ENCODE assay signal across 2 cellular contexts in the genomic region with DNA sequence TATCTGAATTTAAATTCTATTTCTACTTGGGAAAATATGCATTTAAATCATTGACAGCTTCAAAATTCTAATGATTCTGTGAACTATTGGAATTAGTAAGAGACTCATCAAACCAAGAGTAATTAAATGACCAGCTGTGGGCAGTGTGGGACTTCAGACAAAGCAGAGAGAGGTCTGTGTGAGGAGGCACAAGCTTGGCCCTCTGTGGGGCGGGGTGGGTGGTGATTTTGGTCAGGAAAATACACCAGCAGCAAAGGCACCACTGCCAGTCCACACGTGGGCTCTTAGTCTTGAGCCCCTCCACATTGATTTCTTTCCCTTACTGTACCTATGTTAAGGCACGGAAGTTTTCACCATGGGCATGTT.
TF ChIP-seq lines count a peak whose summit lies in the region.

No MANE protein-coding gene starts in this region.

TF ChIP-seq in GM12878, 131 proteins besides CTCF, POLR2A, EP300 and RAD21:
- TF ChIP-seq JUNB (IDR thresholded peaks at IDR 0.05) (peak; percentile 34; the same call in 1 of the 2 replicates), BCL11A (IDR thresholded peaks at IDR 0.05; ENCODE audit: low read depth, low read length) (0 out of 2 replicates have a peak, but pooled peaks have one; percentile 18), NFYA (IDR thresholded peaks at IDR 0.05; ENCODE audit: borderline replicate concordance, low read depth, low read length) (no peak), IKZF1 (conservative IDR thresholded peaks at IDR 0.05) (no peak)
TF ChIP-seq in GM12878: peak in this region for 2.

TF ChIP-seq in liver, 16 proteins besides CTCF, POLR2A, EP300 and RAD21:
- TF ChIP-seq EGR1 (IDR thresholded peaks at IDR 0.05; ENCODE audit: low read depth in 2 of 2): no peak
- TF ChIP-seq HNF4A (conservative IDR thresholded peaks at IDR 0.05): no peak
- TF ChIP-seq, protein P1, sequence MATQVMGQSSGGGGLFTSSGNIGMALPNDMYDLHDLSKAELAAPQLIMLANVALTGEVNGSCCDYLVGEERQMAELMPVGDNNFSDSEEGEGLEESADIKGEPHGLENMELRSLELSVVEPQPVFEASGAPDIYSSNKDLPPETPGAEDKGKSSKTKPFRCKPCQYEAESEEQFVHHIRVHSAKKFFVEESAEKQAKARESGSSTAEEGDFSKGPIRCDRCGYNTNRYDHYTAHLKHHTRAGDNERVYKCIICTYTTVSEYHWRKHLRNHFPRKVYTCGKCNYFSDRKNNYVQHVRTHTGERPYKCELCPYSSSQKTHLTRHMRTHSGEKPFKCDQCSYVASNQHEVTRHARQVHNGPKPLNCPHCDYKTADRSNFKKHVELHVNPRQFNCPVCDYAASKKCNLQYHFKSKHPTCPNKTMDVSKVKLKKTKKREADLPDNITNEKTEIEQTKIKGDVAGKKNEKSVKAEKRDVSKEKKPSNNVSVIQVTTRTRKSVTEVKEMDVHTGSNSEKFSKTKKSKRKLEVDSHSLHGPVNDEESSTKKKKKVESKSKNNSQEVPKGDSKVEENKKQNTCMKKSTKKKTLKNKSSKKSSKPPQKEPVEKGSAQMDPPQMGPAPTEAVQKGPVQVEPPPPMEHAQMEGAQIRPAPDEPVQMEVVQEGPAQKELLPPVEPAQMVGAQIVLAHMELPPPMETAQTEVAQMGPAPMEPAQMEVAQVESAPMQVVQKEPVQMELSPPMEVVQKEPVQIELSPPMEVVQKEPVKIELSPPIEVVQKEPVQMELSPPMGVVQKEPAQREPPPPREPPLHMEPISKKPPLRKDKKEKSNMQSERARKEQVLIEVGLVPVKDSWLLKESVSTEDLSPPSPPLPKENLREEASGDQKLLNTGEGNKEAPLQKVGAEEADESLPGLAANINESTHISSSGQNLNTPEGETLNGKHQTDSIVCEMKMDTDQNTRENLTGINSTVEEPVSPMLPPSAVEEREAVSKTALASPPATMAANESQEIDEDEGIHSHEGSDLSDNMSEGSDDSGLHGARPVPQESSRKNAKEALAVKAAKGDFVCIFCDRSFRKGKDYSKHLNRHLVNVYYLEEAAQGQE (IDR thresholded peaks at IDR 0.05): no peak
- no peak for TF ChIP-seq FOXA2 (IDR thresholded peaks at IDR 0.05)
- TF ChIP-seq, protein P2, sequence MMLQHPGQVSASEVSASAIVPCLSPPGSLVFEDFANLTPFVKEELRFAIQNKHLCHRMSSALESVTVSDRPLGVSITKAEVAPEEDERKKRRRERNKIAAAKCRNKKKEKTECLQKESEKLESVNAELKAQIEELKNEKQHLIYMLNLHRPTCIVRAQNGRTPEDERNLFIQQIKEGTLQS (IDR thresholded peaks at IDR 0.05): no peak
- TF ChIP-seq TAF1 (conservative IDR thresholded peaks at IDR 0.05): no peak
- no peak for TF ChIP-seq RXRA (IDR thresholded peaks at IDR 0.05)
- TF ChIP-seq YY1 (IDR thresholded peaks at IDR 0.05): no peak
- TF ChIP-seq NR2F2 (IDR thresholded peaks at IDR 0.05): no peak
- TF ChIP-seq, protein P3, sequence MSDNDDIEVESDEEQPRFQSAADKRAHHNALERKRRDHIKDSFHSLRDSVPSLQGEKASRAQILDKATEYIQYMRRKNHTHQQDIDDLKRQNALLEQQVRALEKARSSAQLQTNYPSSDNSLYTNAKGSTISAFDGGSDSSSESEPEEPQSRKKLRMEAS (IDR thresholded peaks at IDR 0.05): no peak
- TF ChIP-seq SP1 (IDR thresholded peaks at IDR 0.05): no peak
- TF ChIP-seq, protein P4, sequence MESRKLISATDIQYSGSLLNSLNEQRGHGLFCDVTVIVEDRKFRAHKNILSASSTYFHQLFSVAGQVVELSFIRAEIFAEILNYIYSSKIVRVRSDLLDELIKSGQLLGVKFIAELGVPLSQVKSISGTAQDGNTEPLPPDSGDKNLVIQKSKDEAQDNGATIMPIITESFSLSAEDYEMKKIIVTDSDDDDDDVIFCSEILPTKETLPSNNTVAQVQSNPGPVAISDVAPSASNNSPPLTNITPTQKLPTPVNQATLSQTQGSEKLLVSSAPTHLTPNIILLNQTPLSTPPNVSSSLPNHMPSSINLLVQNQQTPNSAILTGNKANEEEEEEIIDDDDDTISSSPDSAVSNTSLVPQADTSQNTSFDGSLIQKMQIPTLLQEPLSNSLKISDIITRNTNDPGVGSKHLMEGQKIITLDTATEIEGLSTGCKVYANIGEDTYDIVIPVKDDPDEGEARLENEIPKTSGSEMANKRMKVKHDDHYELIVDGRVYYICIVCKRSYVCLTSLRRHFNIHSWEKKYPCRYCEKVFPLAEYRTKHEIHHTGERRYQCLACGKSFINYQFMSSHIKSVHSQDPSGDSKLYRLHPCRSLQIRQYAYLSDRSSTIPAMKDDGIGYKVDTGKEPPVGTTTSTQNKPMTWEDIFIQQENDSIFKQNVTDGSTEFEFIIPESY (IDR thresholded peaks at IDR 0.05): no peak
- TF ChIP-seq FOXA1 (IDR thresholded peaks at IDR 0.05): no peak
- TF ChIP-seq JUND (IDR thresholded peaks at IDR 0.05): no peak
- no peak for TF ChIP-seq HNF4G (IDR thresholded peaks at IDR 0.05)
- no peak for TF ChIP-seq GABPA (IDR thresholded peaks at IDR 0.05 in 1 of 2, conservative IDR thresholded peaks at IDR 0.05 in 1 of 2)
